38 cellular contexts compared by ENCODE assay signal in the genomic region with DNA sequence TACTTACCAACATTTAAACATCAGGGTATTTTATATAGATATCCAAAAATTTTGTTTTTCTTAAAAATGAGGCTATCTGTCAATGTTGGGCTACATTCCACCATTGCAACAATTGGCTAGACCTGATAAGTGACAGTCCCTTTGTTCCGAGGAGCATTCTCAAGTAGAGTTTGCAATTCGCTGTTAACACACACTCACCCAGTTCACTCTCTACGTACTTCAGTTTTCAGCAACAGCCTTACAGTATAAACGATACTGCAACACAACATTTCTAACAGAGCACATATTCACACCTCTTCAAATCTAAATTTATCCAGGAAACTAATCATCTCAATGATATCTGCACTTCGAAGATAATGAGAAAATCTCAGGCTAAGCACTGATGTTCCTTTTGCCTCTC.
"Had no signal": no experiment of that assay in that cellular context is flagged by ENCODE, and none has a peak within 500 bp of the region (broad histone marks: within the 10 kb centered on the region; RNA-seq: fewer than 3 reads in every experiment).

No MANE protein-coding gene starts in this region.

- H3K4me3 ChIP-seq: ascending aorta, body of pancreas, cardiac muscle cell had no signal

- H3K36me3 Mint-ChIP-seq: activated CD8-positive, alpha-beta memory T cell treated with anti-CD3 and anti-CD28 coated beads, Interleukin-2, amount 10 ng/mL, durations not matched to agents 7 days and 5 days; activated naive CD4-positive, alpha-beta T cell treated with anti-CD3 and anti-CD28 coated beads, Interleukin-2, amount 10 ng/mL, durations not matched to agents 7 days and 5 days; activated naive CD4-positive, alpha-beta T cell treated with anti-CD3 and anti-CD28 coated beads, Interleukin-2, amount 50 U/mL, for 24 hours; activated naive CD8-positive, alpha-beta T cell; activated naive CD8-positive, alpha-beta T cell treated with anti-CD3 and anti-CD28 coated beads, Interleukin-2, amount 10 ng/mL, durations not matched to agents 7 days and 5 days had no signal

- ATAC-seq: activated CD4-positive, alpha-beta T cell treated with anti-CD3 and anti-CD28 coated beads for 36 hours; activated CD4-positive, CD25-positive, alpha-beta regulatory T cell treated with anti-CD3 and anti-CD28 coated beads, Interleukin-2, amount 50 U/mL, for 24 hours; activated CD8-positive, alpha-beta memory T cell treated with anti-CD3 and anti-CD28 coated beads, Interleukin-2, amount 10 ng/mL, durations not matched to agents 7 days and 5 days; activated CD8-positive, alpha-beta T cell treated with anti-CD3 and anti-CD28 coated beads, Interleukin-2, amount 10 ng/mL, durations not matched to agents 7 days and 5 days; activated naive CD8-positive, alpha-beta T cell treated with anti-CD3 and anti-CD28 coated beads, Interleukin-2, amount 50 U/mL, for 24 hours; body of pancreas had no signal

- H3K4me1 ChIP-seq: ascending aorta, body of pancreas had no signal

- DNase-seq: activated CD4-positive, alpha-beta memory T cell treated with anti-CD3 and anti-CD28 coated beads, Interleukin-2, amount 10 ng/mL, durations not matched to agents 7 days and 5 days; activated CD4-positive, alpha-beta T cell treated with anti-CD3 and anti-CD28 coated beads for 1 hour; activated CD4-positive, alpha-beta T cell treated with anti-CD3 and anti-CD28 coated beads for 36 hours; activated CD4-positive, alpha-beta T cell treated with anti-CD3 and anti-CD28 coated beads for 48 hours; activated CD4-positive, alpha-beta T cell treated with anti-CD3 and anti-CD28 coated beads, Interleukin-2, amount 10 ng/mL, durations not matched to agents 7 days and 5 days; activated CD4-positive, alpha-beta T cell treated with anti-CD3 and anti-CD28 coated beads, Interleukin-2, amount 50 U/mL, for 48 hours; activated CD4-positive, CD25-positive, alpha-beta regulatory T cell; activated CD8-positive, alpha-beta memory T cell treated with anti-CD3 and anti-CD28 coated beads for 24 hours; activated CD8-positive, alpha-beta memory T cell treated with anti-CD3 and anti-CD28 coated beads, Interleukin-2, amount 10 ng/mL, durations not matched to agents 7 days and 5 days; activated CD8-positive, alpha-beta memory T cell treated with anti-CD3 and anti-CD28 coated beads, Interleukin-2, amount 50 U/mL, for 48 hours; activated CD8-positive, alpha-beta T cell treated with anti-CD3 and anti-CD28 coated beads, Interleukin-2, amount 10 ng/mL, durations not matched to agents 7 days and 5 days; activated effector memory CD4-positive, alpha-beta T cell treated with Interleukin-2 at 50 U/mL for 16 hours; activated gamma-delta T cell; activated naive CD4-positive, alpha-beta T cell treated with anti-CD3 and anti-CD28 coated beads, Interleukin-2, amount 10 ng/mL, durations not matched to agents 7 days and 5 days; activated naive CD4-positive, alpha-beta T cell treated with Interleukin-2 at 50 U/mL for 16 hours; activated naive CD8-positive, alpha-beta T cell treated with anti-CD3 and anti-CD28 coated beads, Interleukin-2, amount 10 ng/mL, durations not matched to agents 7 days and 5 days; activated naive CD8-positive, alpha-beta T cell treated with anti-CD3 and anti-CD28 coated beads, Interleukin-2, amount 50 U/mL, for 24 hours; activated T-cell treated with anti-CD3 and anti-CD28 coated beads, Interleukin-2, amount 50 U/mL, for 24 hours; activated T-cell treated with anti-CD3 and anti-CD28 coated beads, Interleukin-2, amount 50 U/mL, for 48 hours; amygdala; anterior cingulate cortex; body of pancreas; caudate nucleus; cerebellar nuclear complex; T-helper 1 cell; T-helper 2 cell; T-helper 9 cell had no signal

- H3K4me1 Mint-ChIP-seq: activated CD4-positive, alpha-beta memory T cell treated with anti-CD3 and anti-CD28 coated beads, Interleukin-2, amount 10 ng/mL, durations not matched to agents 7 days and 5 days; activated CD4-positive, alpha-beta T cell treated with anti-CD3 and anti-CD28 coated beads, Interleukin-2, amount 10 ng/mL, durations not matched to agents 7 days and 5 days; activated CD8-positive, alpha-beta memory T cell treated with anti-CD3 and anti-CD28 coated beads, Interleukin-2, amount 10 ng/mL, durations not matched to agents 7 days and 5 days; activated naive CD4-positive, alpha-beta T cell treated with anti-CD3 and anti-CD28 coated beads, Interleukin-2, amount 10 ng/mL, durations not matched to agents 7 days and 5 days; activated naive CD4-positive, alpha-beta T cell treated with anti-CD3 and anti-CD28 coated beads, Interleukin-2, amount 50 U/mL, for 24 hours; activated naive CD8-positive, alpha-beta T cell treated with anti-CD3 and anti-CD28 coated beads, Interleukin-2, amount 10 ng/mL, durations not matched to agents 7 days and 5 days; activated naive CD8-positive, alpha-beta T cell treated with anti-CD3 and anti-CD28 coated beads, Interleukin-2, amount 50 U/mL, for 24 hours; central memory CD8-positive, alpha-beta T cell had no signal

- H3K27me3 Mint-ChIP-seq: activated CD4-positive, alpha-beta memory T cell treated with anti-CD3 and anti-CD28 coated beads, Interleukin-2, amount 10 ng/mL, durations not matched to agents 7 days and 5 days; activated CD4-positive, alpha-beta T cell treated with anti-CD3 and anti-CD28 coated beads for 36 hours; activated CD4-positive, alpha-beta T cell treated with anti-CD3 and anti-CD28 coated beads, Interleukin-2, amount 10 ng/mL, durations not matched to agents 7 days and 5 days; activated CD8-positive, alpha-beta memory T cell treated with anti-CD3 and anti-CD28 coated beads, Interleukin-2, amount 10 ng/mL, durations not matched to agents 7 days and 5 days; activated naive CD4-positive, alpha-beta T cell treated with anti-CD3 and anti-CD28 coated beads, Interleukin-2, amount 10 ng/mL, durations not matched to agents 7 days and 5 days; activated naive CD4-positive, alpha-beta T cell treated with anti-CD3 and anti-CD28 coated beads, Interleukin-2, amount 50 U/mL, for 24 hours; activated naive CD8-positive, alpha-beta T cell; activated naive CD8-positive, alpha-beta T cell treated with anti-CD3 and anti-CD28 coated beads, Interleukin-2, amount 10 ng/mL, durations not matched to agents 7 days and 5 days; activated naive CD8-positive, alpha-beta T cell treated with anti-CD3 and anti-CD28 coated beads, Interleukin-2, amount 50 U/mL, for 24 hours; activated T-cell treated with anti-CD3 and anti-CD28 coated beads, Interleukin-2, amount 50 U/mL, for 24 hours; central memory CD8-positive, alpha-beta T cell had no signal

- H3K27me3 ChIP-seq: ascending aorta, body of pancreas, cardiac muscle cell had no signal

- H3K4me3 Mint-ChIP-seq: activated CD4-positive, alpha-beta memory T cell treated with anti-CD3 and anti-CD28 coated beads, Interleukin-2, amount 10 ng/mL, durations not matched to agents 7 days and 5 days; activated CD4-positive, alpha-beta T cell treated with anti-CD3 and anti-CD28 coated beads for 36 hours; activated CD4-positive, alpha-beta T cell treated with anti-CD3 and anti-CD28 coated beads, Interleukin-2, amount 10 ng/mL, durations not matched to agents 7 days and 5 days; activated CD8-positive, alpha-beta memory T cell treated with anti-CD3 and anti-CD28 coated beads, Interleukin-2, amount 10 ng/mL, durations not matched to agents 7 days and 5 days; activated CD8-positive, alpha-beta T cell treated with anti-CD3 and anti-CD28 coated beads, Interleukin-2, amount 10 ng/mL, durations not matched to agents 7 days and 5 days; activated naive CD4-positive, alpha-beta T cell treated with anti-CD3 and anti-CD28 coated beads, Interleukin-2, amount 10 ng/mL, durations not matched to agents 7 days and 5 days; activated naive CD4-positive, alpha-beta T cell treated with anti-CD3 and anti-CD28 coated beads, Interleukin-2, amount 50 U/mL, for 24 hours; activated naive CD8-positive, alpha-beta T cell; activated naive CD8-positive, alpha-beta T cell treated with anti-CD3 and anti-CD28 coated beads, Interleukin-2, amount 10 ng/mL, durations not matched to agents 7 days and 5 days; activated naive CD8-positive, alpha-beta T cell treated with anti-CD3 and anti-CD28 coated beads, Interleukin-2, amount 50 U/mL, for 24 hours; activated T-cell treated with anti-CD3 and anti-CD28 coated beads, Interleukin-2, amount 50 U/mL, for 24 hours; central memory CD8-positive, alpha-beta T cell; T-helper 1 cell treated with Interleukin-12 subunit alpha and Interleukin-12 subunit beta and Interleukin-4 antibody, amounts not matched to agents 30 μg/mL and 1 μg/mL, for 36 hours; T-helper 2 cell treated with Interferon-gamma antibody and Interleukin-4, amounts not matched to agents 5 μg/mL and 100 μg/mL, for 36 hours had no signal

- H3K27ac ChIP-seq: ascending aorta, body of pancreas, cardiac muscle cell, VCaP had no signal

- H3K9me3 ChIP-seq: ascending aorta, body of pancreas had no signal

- H3K9me3 Mint-ChIP-seq: activated CD4-positive, alpha-beta T cell treated with anti-CD3 and anti-CD28 coated beads, Interleukin-2, amount 10 ng/mL, durations not matched to agents 7 days and 5 days; activated naive CD8-positive, alpha-beta T cell treated with anti-CD3 and anti-CD28 coated beads, Interleukin-2, amount 50 U/mL, for 24 hours; T-helper 2 cell treated with Interferon-gamma antibody and Interleukin-4, amounts not matched to agents 5 μg/mL and 100 μg/mL, for 36 hours had no signal

- H3K36me3 ChIP-seq: ascending aorta, cardiac muscle cell had no signal

- H3K27ac Mint-ChIP-seq: activated CD4-positive, alpha-beta memory T cell treated with anti-CD3 and anti-CD28 coated beads, Interleukin-2, amount 10 ng/mL, durations not matched to agents 7 days and 5 days; activated CD4-positive, alpha-beta T cell treated with anti-CD3 and anti-CD28 coated beads for 36 hours; activated CD4-positive, alpha-beta T cell treated with anti-CD3 and anti-CD28 coated beads, Interleukin-2, amount 10 ng/mL, durations not matched to agents 7 days and 5 days; activated CD8-positive, alpha-beta memory T cell treated with anti-CD3 and anti-CD28 coated beads, Interleukin-2, amount 10 ng/mL, durations not matched to agents 7 days and 5 days; activated CD8-positive, alpha-beta T cell treated with anti-CD3 and anti-CD28 coated beads, Interleukin-2, amount 10 ng/mL, durations not matched to agents 7 days and 5 days; activated naive CD4-positive, alpha-beta T cell treated with anti-CD3 and anti-CD28 coated beads, Interleukin-2, amount 10 ng/mL, durations not matched to agents 7 days and 5 days; activated naive CD4-positive, alpha-beta T cell treated with anti-CD3 and anti-CD28 coated beads, Interleukin-2, amount 50 U/mL, for 24 hours; activated naive CD8-positive, alpha-beta T cell; activated naive CD8-positive, alpha-beta T cell treated with anti-CD3 and anti-CD28 coated beads, Interleukin-2, amount 10 ng/mL, durations not matched to agents 7 days and 5 days; activated naive CD8-positive, alpha-beta T cell treated with anti-CD3 and anti-CD28 coated beads, Interleukin-2, amount 50 U/mL, for 24 hours; activated T-cell treated with anti-CD3 and anti-CD28 coated beads, Interleukin-2, amount 50 U/mL, for 24 hours; activated T-helper 2 cell treated with anti-CD3 and anti-CD28 coated beads, Interferon-gamma antibody, Interleukin-2, Interleukin-4, amounts not matched to agents 10 μg/mL and 5 μg/mL and 100 μg/mL, durations not matched to agents 14 hours and 24 hours and 36 hours; T-helper 1 cell treated with Interleukin-12 subunit alpha and Interleukin-12 subunit beta and Interleukin-4 antibody, amounts not matched to agents 30 μg/mL and 1 μg/mL, for 36 hours; T-helper 2 cell treated with Interferon-gamma antibody and Interleukin-4, amounts not matched to agents 5 μg/mL and 100 μg/mL, for 36 hours had no signal

- FAIRE-seq: TTC549 had no signal
